22 cellular contexts compared by ENCODE assay signal in genomic region chr6:147560670-147561069, GRCh38. TPM values are rescaled to one million over a fixed set of nuclear protein-coding genes. Genes with fewer than 3 reads are reported as not detected.
"Had no signal": no experiment of that assay in that cellular context is flagged by ENCODE, and none has a peak within 500 bp of the region (broad histone marks: within the 10 kb centered on the region; RNA-seq: fewer than 3 reads in every experiment).

No MANE protein-coding gene starts in this region.

- ATAC-seq: activated CD8-positive, alpha-beta T cell treated with anti-CD3 and anti-CD28 coated beads, Interleukin-2, amount 10 ng/mL, durations not matched to agents 7 days and 5 days; activated naive CD8-positive, alpha-beta T cell treated with anti-CD3 and anti-CD28 coated beads, Interleukin-2, amount 50 U/mL, for 24 hours; activated T-cell treated with anti-CD3 and anti-CD28 coated beads, Interleukin-2, amount 50 U/mL, for 4 hours; foreskin keratinocyte; stimulated activated naive CD8-positive, alpha-beta T cell treated with anti-CD3 and anti-CD28 coated beads, Interleukin-15, Interleukin-2, amounts not matched to agents 100 U/mL and 50 U/mL, for 24 hours had no signal

- DNase-seq: activated CD4-positive, alpha-beta T cell treated with anti-CD3 and anti-CD28 coated beads, Interleukin-2, amount 10 ng/mL, durations not matched to agents 7 days and 5 days; activated CD8-positive, alpha-beta T cell treated with anti-CD3 and anti-CD28 coated beads, Interleukin-2, amount 10 ng/mL, durations not matched to agents 7 days and 5 days; activated effector memory CD4-positive, alpha-beta T cell treated with Interleukin-2 at 50 U/mL for 16 hours; activated naive CD4-positive, alpha-beta T cell treated with anti-CD3 and anti-CD28 coated beads, Interleukin-2, amount 10 ng/mL, durations not matched to agents 7 days and 5 days; activated naive CD8-positive, alpha-beta T cell treated with anti-CD3 and anti-CD28 coated beads, Interleukin-2, amount 50 U/mL, for 24 hours; activated T-cell treated with anti-CD3 and anti-CD28 coated beads, Interleukin-2, amount 50 U/mL, for 4 hours; anterior cingulate cortex; central memory CD4-positive, alpha-beta T cell; colonic mucosa; foreskin keratinocyte; glutamatergic neuron; hippocampal formation; nephron progenitor cell; nucleus accumbens; posterior cingulate gyrus; retina; stimulated activated CD4-positive, alpha-beta T cell treated with anti-CD3 and anti-CD28 coated beads, Interleukin-1b, Interleukin-23, amount 100 ng/mL, for 48 hours; stimulated activated naive CD8-positive, alpha-beta T cell treated with anti-CD3 and anti-CD28 coated beads, Interleukin-15, Interleukin-2, amounts not matched to agents 100 U/mL and 50 U/mL, for 24 hours; substantia nigra; tibial artery; uterus had no signal

- FAIRE-seq: islet of Langerhans had no signal

RNA-seq across cellular contexts. Expression of gene SAMD5, which starts 52.2 kb away (rescaled TPM):
- total RNA-seq: activated CD4-positive, alpha-beta T cell treated with anti-CD3 and anti-CD28 coated beads, Interleukin-2, amount 10 ng/mL, durations not matched to agents 7 days and 5 days; activated CD8-positive, alpha-beta T cell treated with anti-CD3 and anti-CD28 coated beads, Interleukin-2, amount 10 ng/mL, durations not matched to agents 7 days and 5 days; activated T-cell treated with anti-CD3 and anti-CD28 coated beads, Interleukin-2, amount 50 U/mL, for 4 hours had no signal
